In genomic region chr22:36435516-36436415, GRCh38 we compare ENCODE assay signal across 8 cellular contexts. TPM values are rescaled to one million over a fixed set of nuclear protein-coding genes. Genes with fewer than 3 reads are reported as not detected.
DNase-seq lines count a peak whose midpoint lies in the region; ATAC-seq and TF ChIP-seq lines count a peak whose summit lies in the region.

No MANE protein-coding gene starts in this region.

- H3K79me2 ChIP-seq in neural progenitor cell (ENCODE audit: low read depth), result no peaks in the 10 kb centered on the region

- peak; percentile 45 for DNase-seq in NCI-H2171 treated with DMSO at 0.1 percent for 48 hours (lab: John Stamatoyannopoulos, UW)
- DNase-seq in NCI-H2171 (lab: John Stamatoyannopoulos, UW), result no peak
- peak; percentile 68 to 85 (median 74) for DNase-seq in Peyer's patch
- peak; percentile 65 for DNase-seq in activated naive CD4-positive, alpha-beta T cell treated with anti-CD3 and anti-CD28 coated beads, Interleukin-2, amount 50 U/mL, for 16 hours
- peak; percentile 72 for DNase-seq in neural progenitor cell (ENCODE audit: low spot score)
- DNase-seq in cortex of kidney (lab: John Stamatoyannopoulos, UW), result no peak
- DNase-seq in NCI-H1694 (lab: John Stamatoyannopoulos, UW), result no peak

- H3K36me3 Mint-ChIP-seq in neural progenitor cell, result no peaks in the 10 kb centered on the region

- peaks cover 59% of the 10 kb centered on the region for H3K4me1 Mint-ChIP-seq in neural progenitor cell

- no peaks in the 10 kb centered on the region for H3K9me3 Mint-ChIP-seq in neural progenitor cell

- H3K9me3 ChIP-seq in Peyer's patch, result no peaks in the 10 kb centered on the region
- H3K9me3 ChIP-seq in neural progenitor cell (ENCODE audit: low read depth), result no peaks in the 10 kb centered on the region

- H3K4me1 ChIP-seq in Peyer's patch (peaks cover 7 to 53% (median 13%) of the 10 kb centered on the region in 4 donors), neural progenitor cell (peaks cover 33% of the 10 kb centered on the region)

- no peak for ATAC-seq in GM21390 (IDR thresholded peaks at IDR 0.05; ENCODE audit: unreplicated experiment)

- peak overlapping the region; percentile 57 for H3K27ac Mint-ChIP-seq in neural progenitor cell

- TF ChIP-seq CTCF in Peyer's patch (IDR thresholded peaks at IDR 0.05) (peak in 1 of 6 experiments; percentile 2), neural progenitor cell (IDR thresholded peaks at IDR 0.05) (no peak)

- H3K27ac ChIP-seq in Peyer's patch, result peak overlapping the region; percentile 3 to 79 (median 72)
- H3K27ac ChIP-seq in neural progenitor cell, result no peak overlapping the region

- H3K27me3 ChIP-seq in Peyer's patch (no peaks in the 10 kb centered on the region), neural progenitor cell (no peaks in the 10 kb centered on the region)

- no peak for TF ChIP-seq POLR2A in Peyer's patch (IDR thresholded peaks at IDR 0.05)

- H4K20me1 ChIP-seq in neural progenitor cell (ENCODE audit: low read depth), result no peaks in the 10 kb centered on the region

- H3K4me2 ChIP-seq in neural progenitor cell, result peak overlapping the region; percentile 51

- peak overlapping the region; percentile 64 for H2AFZ ChIP-seq in neural progenitor cell (replicated peaks)

- H3F3A ChIP-seq in neural progenitor cell (ENCODE audit: low read depth), result peaks cover 22% of the 10 kb centered on the region

- H3K36me3 ChIP-seq in Peyer's patch (no peaks in the 10 kb centered on the region), neural progenitor cell (no peaks in the 10 kb centered on the region)

- peaks cover 6% of the 10 kb centered on the region for H3K27me3 Mint-ChIP-seq in neural progenitor cell (ENCODE audit: insufficient read depth, low read depth)

- H3K4me3 Mint-ChIP-seq in neural progenitor cell, result peak overlapping the region; percentile 8

- no peak overlapping the region for H3K9ac ChIP-seq in neural progenitor cell

- H3K4me3 ChIP-seq in Peyer's patch (no peak overlapping the region), neural progenitor cell (no peak overlapping the region)

RNA-seq across cellular contexts. Expression of gene TXN2, which starts 45.7 kb away (rescaled TPM):
- 100 to 1,000 TPM in 1 of 4 donors, 10 to 100 TPM in 3; 75.7 to 116 (median 92.9) TPM for total RNA-seq in Peyer's patch
- 19.8 and 31.8 TPM in 2 replicates for total RNA-seq in neural progenitor cell (ENCODE audit: low replicate concordance)

RNA-seq across cellular contexts. Expression of gene MYH9, which starts 48.0 kb away (rescaled TPM):
- total RNA-seq in Peyer's patch, result 100 to 1,000 TPM; 337 to 553 (median 433) TPM
- 77.2 and 189 TPM in 2 replicates for total RNA-seq in neural progenitor cell (ENCODE audit: low replicate concordance)

Comparison
In these comparisons a context has a peak if more than half of its experiments do, and no peak if none do; other contexts are left out.
1. DNase-seq: peak in NCI-H2171 treated with DMSO at 0.1 percent for 48 hours (single experiment), Peyer's patch (3 of 3), activated naive CD4-positive, alpha-beta T cell treated with anti-CD3 and anti-CD28 coated beads, Interleukin-2, amount 50 U/mL, for 16 hours (single experiment) and neural progenitor cell (single experiment); none in NCI-H2171 (single experiment), cortex of kidney (single experiment) and NCI-H1694 (single experiment).